In the genomic region with DNA sequence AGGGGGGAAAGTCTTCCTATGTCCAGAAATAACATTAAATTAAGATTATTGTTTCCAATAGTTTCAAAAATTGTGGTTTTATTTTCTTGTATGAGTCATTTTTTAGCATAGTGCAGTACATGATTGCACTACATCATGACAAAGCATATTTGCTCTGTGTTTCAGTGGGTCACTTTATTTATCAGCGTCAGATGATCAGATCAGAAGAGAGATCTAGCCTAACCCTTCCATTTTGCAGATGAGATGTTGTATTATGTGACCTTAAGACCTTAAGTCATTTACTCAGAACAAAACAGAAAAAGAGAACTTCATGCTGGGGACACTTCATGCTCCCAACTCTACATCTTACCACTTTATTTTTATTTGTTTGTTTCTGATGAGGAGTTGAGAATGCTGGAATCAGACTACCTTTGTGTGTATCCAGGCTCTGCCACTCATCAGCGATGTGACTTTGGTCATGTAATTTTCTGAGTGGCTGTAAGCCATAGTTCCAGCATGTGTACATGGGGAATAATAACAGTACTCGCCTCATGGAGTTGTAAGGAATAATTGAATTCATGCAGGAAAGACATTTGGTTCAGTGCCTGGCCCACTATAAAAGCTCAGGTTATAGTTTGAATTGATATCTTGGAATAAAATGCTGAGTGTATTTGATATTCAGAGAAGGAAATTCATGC, we compare ENCODE assay signal across 16 cellular contexts. TPM values are rescaled to one million over a fixed set of nuclear protein-coding genes. Genes with fewer than 3 reads are reported as not detected.
DNase-seq lines count a peak whose midpoint lies in the region; ATAC-seq and TF ChIP-seq lines count a peak whose summit lies in the region.
"Had no signal": no experiment of that assay in that cellular context is flagged by ENCODE, and none has a peak within 500 bp of the region (broad histone marks: within the 10 kb centered on the region; RNA-seq: fewer than 3 reads in every experiment).

No MANE protein-coding gene starts in this region.

- H3K4me1 ChIP-seq in ACC112 (ENCODE audit: control insufficient read depth, insufficient read depth, low read length, unreplicated experiment) (peaks cover 35% of the 10 kb centered on the region), GM23248 (ENCODE audit: insufficient read depth) (no peaks in the 10 kb centered on the region; the same call in 1 of the 2 replicates), fibroblast of lung (ENCODE audit: control insufficient read depth, extremely low read depth, insufficient read depth, low read length) (peaks cover 3% of the 10 kb centered on the region)
- H3K4me1 ChIP-seq in naive thymus-derived CD4-positive, alpha-beta T cell (ENCODE audit: control insufficient read depth in 2 of 2, insufficient read depth in 2 of 2, low read length in 2 of 2): no peaks in the 10 kb centered on the region
- H3K4me1 ChIP-seq: esophagus muscularis mucosa had no signal

- no peaks in the 10 kb centered on the region for H3K9me2 ChIP-seq in GM23248 (ENCODE audit: insufficient read depth)

- peaks cover 0 to 24% (median 11%) of the 10 kb centered on the region in 5 donors for H3K27me3 Mint-ChIP-seq in naive thymus-derived CD4-positive, alpha-beta T cell

- H3K27me3 ChIP-seq in ACC112 (ENCODE audit: insufficient read depth, low read length) (no peaks in the 10 kb centered on the region), GM23248 (replicated peaks; ENCODE audit: insufficient read depth) (no peaks in the 10 kb centered on the region), fibroblast of lung (ENCODE audit: control insufficient read depth, insufficient read depth, low read length) (no peaks in the 10 kb centered on the region)
- H3K27me3 ChIP-seq in naive thymus-derived CD4-positive, alpha-beta T cell (ENCODE audit: control insufficient read depth in 2 of 2, insufficient read depth in 2 of 2, low read length in 2 of 2): no peaks in the 10 kb centered on the region
- H3K27me3 ChIP-seq: BE2C had no signal

- H3F3A ChIP-seq in GM23248 (ENCODE audit: insufficient read depth): no peaks in the 10 kb centered on the region

- H3K4me3 Mint-ChIP-seq in naive thymus-derived CD4-positive, alpha-beta T cell: no peak overlapping the region

- H4K20me1 ChIP-seq in GM23248 (ENCODE audit: insufficient read depth): no peaks in the 10 kb centered on the region
- no peaks in the 10 kb centered on the region for H4K20me1 ChIP-seq in fibroblast of lung (ENCODE audit: control insufficient read depth, extremely low read depth, insufficient read depth, low read length)

- peak; percentile 55 for DNase-seq in GM23248
- peak; percentile 69 for DNase-seq in OCI-M1 (lab: John Stamatoyannopoulos, UW)
- DNase-seq in fibroblast of lung (ENCODE audit: low read depth in 2 of 2): peak; percentile 58 to 86
- DNase-seq in GM13977 (ENCODE audit: low spot score): no peak
- DNase-seq in naive thymus-derived CD4-positive, alpha-beta T cell: no peak
- DNase-seq in stimulated activated CD4-positive, alpha-beta T cell treated with anti-CD3 and anti-CD28 coated beads, Interleukin-4, amount 100 ng/mL, for 1 hour: no peak
- DNase-seq: activated CD4-positive, alpha-beta T cell treated with anti-CD3 and anti-CD28 coated beads, Interleukin-2, amount 50 U/mL, for 1 hour; activated effector memory CD4-positive, alpha-beta T cell treated with anti-CD3 and anti-CD28 coated beads, Interleukin-2, amount 50 U/mL, for 16 hours; BE2C; NCI-H82; T-helper 1 cell had no signal

- H3K36me3 Mint-ChIP-seq in naive thymus-derived CD4-positive, alpha-beta T cell: no peaks in the 10 kb centered on the region

- H3K4me3 ChIP-seq in ACC112 (ENCODE audit: low read depth, low read length) (peak overlapping the region; percentile 51), GM23248 (no peak overlapping the region), fibroblast of lung (replicated peaks in 1 of 4; ENCODE audit: control extremely low read depth in 1 of 4, insufficient read depth in 1 of 4, low read depth in 3 of 4, low read length in 4 of 4) (peak overlapping the region in 1 of 4 experiments; percentile 4)
- H3K4me3 ChIP-seq in naive thymus-derived CD4-positive, alpha-beta T cell (ENCODE audit: low read length): no peak overlapping the region
- H3K4me3 ChIP-seq: esophagus muscularis mucosa had no signal

- TF ChIP-seq CTCF in fibroblast of lung (conservative IDR thresholded peaks at IDR 0.05 in 1 of 2, IDR thresholded peaks at IDR 0.05 in 1 of 2; ENCODE audit: low read depth in 1 of 2, low read length in 2 of 2) (no peak), GM13977 (IDR thresholded peaks at IDR 0.05; ENCODE audit: extremely low read depth, insufficient read depth, missing control alignments) (no peak)

- in situ Hi-C loops in GM23248 (cut with MboI) (no loop called here), GM13977 (cut with MboI; ENCODE audit: low pct_unique_long_range_greater_than_20kb, low sequenced_read_pairs, unreplicated experiment) (no loop called here)

- intact Hi-C loops in naive thymus-derived CD4-positive, alpha-beta T cell (cut with micrococcal nuclease): no loop called here

- no peaks in the 10 kb centered on the region for H3K4me1 Mint-ChIP-seq in naive thymus-derived CD4-positive, alpha-beta T cell

- H2AFZ ChIP-seq in ACC112 (ENCODE audit: low read length, unreplicated experiment): peak overlapping the region; percentile 95
- H2AFZ ChIP-seq in GM23248: peak overlapping the region; percentile 42; the same call in 1 of the 2 replicates
- H2AFZ ChIP-seq in fibroblast of lung (ENCODE audit: low read length): no peak overlapping the region

- H3K9ac ChIP-seq in GM23248 (no peak overlapping the region), fibroblast of lung (ENCODE audit: insufficient read depth, low read length) (peak overlapping the region; percentile 13)

- peak overlapping the region; percentile 98 for H3K27ac ChIP-seq in ACC112 (ENCODE audit: low read depth, low read length)
- H3K27ac ChIP-seq in GM23248: no peak overlapping the region
- peak overlapping the region; percentile 88 for H3K27ac ChIP-seq in fibroblast of lung (ENCODE audit: insufficient read depth, low read length)
- no peak overlapping the region for H3K27ac ChIP-seq in naive thymus-derived CD4-positive, alpha-beta T cell (ENCODE audit: low read depth, low read length)
- H3K27ac ChIP-seq: esophagus muscularis mucosa had no signal

- CTCF ChIA-PET in naive thymus-derived CD4-positive, alpha-beta T cell (lab: Charles Lee): no interaction called here

- POLR2A ChIA-PET in naive thymus-derived CD4-positive, alpha-beta T cell (lab: Charles Lee): no interaction called here

- H3K27ac Mint-ChIP-seq in naive thymus-derived CD4-positive, alpha-beta T cell: no peak overlapping the region
- H3K27ac Mint-ChIP-seq: progenitor cell of endocrine pancreas had no signal

- H3K36me3 ChIP-seq in ACC112 (ENCODE audit: insufficient read depth, low read length) (no peaks in the 10 kb centered on the region), GM23248 (ENCODE audit: low read depth) (no peaks in the 10 kb centered on the region), fibroblast of lung (ENCODE audit: control insufficient read depth, insufficient read depth, low read length) (no peaks in the 10 kb centered on the region)
- no peaks in the 10 kb centered on the region for H3K36me3 ChIP-seq in naive thymus-derived CD4-positive, alpha-beta T cell (ENCODE audit: control insufficient read depth in 2 of 3, insufficient read depth in 3 of 3, low read length in 3 of 3)
- H3K36me3 ChIP-seq: esophagus muscularis mucosa had no signal

- ATAC-seq in HG03025 (IDR thresholded peaks at IDR 0.05; ENCODE audit: low FRiP score, unreplicated experiment): no peak
- ATAC-seq in naive thymus-derived CD4-positive, alpha-beta T cell: no peak

- 68 to 69% methylated on average over 3 of the region's 3 CpGs for WGBS in GM23248 (ENCODE audit: low coverage in 1 of 2, low lambda C conversion rate in 2 of 2, missing lambda C conversion rate in 2 of 2), 2 experiments

- H3K9me3 ChIP-seq in GM23248 (ENCODE audit: low read depth) (no peaks in the 10 kb centered on the region), fibroblast of lung (ENCODE audit: control insufficient read depth, insufficient read depth, low read depth, low read length) (no peaks in the 10 kb centered on the region)
- no peaks in the 10 kb centered on the region for H3K9me3 ChIP-seq in naive thymus-derived CD4-positive, alpha-beta T cell (ENCODE audit: control insufficient read depth in 2 of 3, low read length in 3 of 3)
- H3K9me3 ChIP-seq: BE2C, esophagus muscularis mucosa had no signal

- H3K79me2 ChIP-seq in ACC112 (ENCODE audit: control insufficient read depth, insufficient read depth, low read length, unreplicated experiment) (peaks cover 12% of the 10 kb centered on the region), GM23248 (ENCODE audit: insufficient read depth) (no peaks in the 10 kb centered on the region), fibroblast of lung (ENCODE audit: control insufficient read depth, insufficient read depth, low read length) (peaks cover 3% of the 10 kb centered on the region)

- H3K9me3 Mint-ChIP-seq in naive thymus-derived CD4-positive, alpha-beta T cell: peaks cover 0 to 2% (median 0%) of the 10 kb centered on the region in 11 donors

- no peak overlapping the region for H3K4me2 ChIP-seq in GM23248 (ENCODE audit: unreplicated experiment)
- peak overlapping the region; percentile 54 for H3K4me2 ChIP-seq in fibroblast of lung (ENCODE audit: extremely low read depth, insufficient read depth, low read length)

RNA-seq across cellular contexts. Expression of a gene that starts 13.5 kb away (rescaled TPM):
- total RNA-seq in GM23248 (2014; rRNA removed; shearing (Covaris generic)): not detected in 2 replicates
- 0.09 TPM in 1 of 2 replicates, not detected in the other for polyA plus RNA-seq in GM23248 (2016; fragmentation: Nextera tagmentation; extraction: Ambion mirVana)
- total RNA-seq in fibroblast of lung: 23.9 and 38.0 TPM in 2 replicates
- 4.6 and 17.7 TPM in 2 replicates for polyA plus RNA-seq in fibroblast of lung
- polyA plus RNA-seq in fibroblast of lung (2012): 2.8 and 8.6 TPM in 2 replicates
- 11.2 and 29.3 TPM in 2 replicates for polyA minus RNA-seq in fibroblast of lung (ENCODE audit: low replicate concordance)
- total RNA-seq in naive thymus-derived CD4-positive, alpha-beta T cell: not detected
- polyA plus RNA-seq in naive thymus-derived CD4-positive, alpha-beta T cell: not detected
- total RNA-seq: G401 had no signal

Comparison
In these comparisons a context has a peak if more than half of its experiments do, and no peak if none do; other contexts are left out.
1. H3K27ac ChIP-seq: peak in ACC112 (single experiment) and fibroblast of lung (single experiment); none in GM23248 (single experiment) and naive thymus-derived CD4-positive, alpha-beta T cell (single experiment).
2. DNase-seq: peak in GM23248 (single experiment), OCI-M1 (single experiment) and fibroblast of lung (2 of 2); none in GM13977 (single experiment), naive thymus-derived CD4-positive, alpha-beta T cell (0 of 9) and stimulated activated CD4-positive, alpha-beta T cell treated with anti-CD3 and anti-CD28 coated beads, Interleukin-4, amount 100 ng/mL, for 1 hour (single experiment).
3. RNA of a gene that starts 13.5 kb away (total RNA-seq): 23.9 to 38.0 TPM in fibroblast of lung; not detected in GM23248 and not detected in naive thymus-derived CD4-positive, alpha-beta T cell; every median in the first group is over 10 times any median in the second.